In genomic region chr11:73216466-73216865, GRCh38 we compare ENCODE assay signal across 1 cellular context.
TF ChIP-seq lines count a peak whose summit lies in the region.

No MANE protein-coding gene starts in this region.

TF ChIP-seq in GM23338, 12 proteins besides CTCF, POLR2A, EP300 and RAD21 (continued from another document):
- TF ChIP-seq ZNF462 (CRISPR knock-in tag; IDR thresholded peaks at IDR 0.05) = no peak
- TF ChIP-seq REST (IDR thresholded peaks at IDR 0.05; ENCODE audit: unreplicated experiment) = no peak
- no peak for TF ChIP-seq JUNB (IDR thresholded peaks at IDR 0.05; ENCODE audit: unreplicated experiment)
- TF ChIP-seq ETS1 (IDR thresholded peaks at IDR 0.05) = no peak
- no peak for TF ChIP-seq STAT1 (IDR thresholded peaks at IDR 0.05; ENCODE audit: unreplicated experiment)
- TF ChIP-seq NANOG (IDR thresholded peaks at IDR 0.05; ENCODE audit: borderline replicate concordance) = no peak
- TF ChIP-seq POLR2AphosphoS5 (IDR thresholded peaks at IDR 0.05; ENCODE audit: low read depth) = no peak
- TF ChIP-seq ZNF331 (CRISPR knock-in tag; IDR thresholded peaks at IDR 0.05; ENCODE audit: low read depth) = no peak
- TF ChIP-seq ZNF114 (CRISPR knock-in tag; IDR thresholded peaks at IDR 0.05) = no peak
- TF ChIP-seq EZH2phosphoT487 (IDR thresholded peaks at IDR 0.05; ENCODE audit: unreplicated experiment) = no peak
